1 cellular context compared by ENCODE assay signal in the genomic region with DNA sequence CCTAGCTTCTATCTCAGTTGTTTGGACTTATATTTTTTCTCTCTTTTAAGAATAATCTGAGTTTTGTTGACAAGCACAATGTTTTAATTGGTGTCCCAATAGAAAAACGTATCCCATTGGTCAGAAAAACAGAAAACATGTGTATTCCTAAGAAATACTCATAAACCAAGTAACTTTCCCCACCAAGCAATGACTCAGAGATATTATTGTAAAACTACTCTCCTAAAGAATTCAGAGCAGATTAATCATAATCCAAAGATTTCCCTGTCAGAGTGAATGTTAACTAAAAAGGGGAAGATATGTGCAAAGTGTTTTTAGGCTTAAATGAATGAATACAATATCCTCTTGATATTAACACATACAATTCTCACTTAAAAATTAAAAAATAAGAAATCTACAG.
TF ChIP-seq lines count a peak whose summit lies in the region.

No MANE protein-coding gene starts in this region.

TF ChIP-seq in HepG2, 621 proteins besides CTCF, POLR2A, EP300 and RAD21 (continued from another document):
- TF ChIP-seq, protein P1, sequence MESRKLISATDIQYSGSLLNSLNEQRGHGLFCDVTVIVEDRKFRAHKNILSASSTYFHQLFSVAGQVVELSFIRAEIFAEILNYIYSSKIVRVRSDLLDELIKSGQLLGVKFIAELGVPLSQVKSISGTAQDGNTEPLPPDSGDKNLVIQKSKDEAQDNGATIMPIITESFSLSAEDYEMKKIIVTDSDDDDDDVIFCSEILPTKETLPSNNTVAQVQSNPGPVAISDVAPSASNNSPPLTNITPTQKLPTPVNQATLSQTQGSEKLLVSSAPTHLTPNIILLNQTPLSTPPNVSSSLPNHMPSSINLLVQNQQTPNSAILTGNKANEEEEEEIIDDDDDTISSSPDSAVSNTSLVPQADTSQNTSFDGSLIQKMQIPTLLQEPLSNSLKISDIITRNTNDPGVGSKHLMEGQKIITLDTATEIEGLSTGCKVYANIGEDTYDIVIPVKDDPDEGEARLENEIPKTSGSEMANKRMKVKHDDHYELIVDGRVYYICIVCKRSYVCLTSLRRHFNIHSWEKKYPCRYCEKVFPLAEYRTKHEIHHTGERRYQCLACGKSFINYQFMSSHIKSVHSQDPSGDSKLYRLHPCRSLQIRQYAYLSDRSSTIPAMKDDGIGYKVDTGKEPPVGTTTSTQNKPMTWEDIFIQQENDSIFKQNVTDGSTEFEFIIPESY (CRISPR knock-in tag; IDR thresholded peaks at IDR 0.05) = no peak
- TF ChIP-seq ZNF546 (CRISPR knock-in tag; conservative IDR thresholded peaks at IDR 0.05) (no peak), ZNF749 (CRISPR knock-in tag; IDR thresholded peaks at IDR 0.05; ENCODE audit: borderline replicate concordance) (no peak), ZNF224 (CRISPR knock-in tag; IDR thresholded peaks at IDR 0.05) (no peak), ZNF547 (CRISPR knock-in tag; IDR thresholded peaks at IDR 0.05) (no peak)
